In genomic region chr19:5225486-5226345, GRCh38 we compare ENCODE assay signal across 8 cellular contexts.
DNase-seq lines count a peak whose midpoint lies in the region; ATAC-seq and TF ChIP-seq lines count a peak whose summit lies in the region.

No MANE protein-coding gene starts in this region.

- TF ChIP-seq CTCF in heart left ventricle (IDR thresholded peaks at IDR 0.05) (peak in 11 of 12 donors; percentile 13 to 51 (median 29)), heart right ventricle (IDR thresholded peaks at IDR 0.05) (peak in 8 of 9 donors; percentile 10 to 50 (median 40))

- ATAC-seq in heart left ventricle (peak in 1 of 4 donors; percentile 32), heart right ventricle (peak in 4 of 8 donors; percentile 9 to 25 (median 16)), GM21786 (IDR thresholded peaks at IDR 0.05; ENCODE audit: unreplicated experiment) (no peak)

- intact Hi-C loops in heart left ventricle (cut with DNase I) (no loop called here), cardiac septum (cut with DNase I) (no loop called here), heart right ventricle (cut with DNase I) (no loop called here)

- TF ChIP-seq POLR2A in heart left ventricle (IDR thresholded peaks at IDR 0.05), result no peak

- peaks cover 0 to 29% (median 4%) of the 10 kb centered on the region in 9 donors for H3K36me3 ChIP-seq in heart left ventricle
- H3K36me3 ChIP-seq in heart right ventricle, result peaks cover 0 to 31% (median 0%) of the 10 kb centered on the region in 9 donors
- H3K36me3 ChIP-seq in effector memory CD4-positive, alpha-beta T cell (ENCODE audit: control insufficient read depth, insufficient read depth, low read length), result no peaks in the 10 kb centered on the region

- 78 to 83% (median 78%) methylated on average over 28 of the region's 28 CpGs for WGBS in heart left ventricle, 4 donors
- 82% methylated on average over 28 of the region's 28 CpGs for WGBS in heart right ventricle, 2 donors

- H3K4me1 ChIP-seq in heart left ventricle, result peaks cover 0 to 7% (median 0%) of the 10 kb centered on the region in 12 donors
- H3K4me1 ChIP-seq in heart right ventricle, result peaks cover 0 to 4% (median 0%) of the 10 kb centered on the region in 9 donors
- no peaks in the 10 kb centered on the region for H3K4me1 ChIP-seq in effector memory CD4-positive, alpha-beta T cell (ENCODE audit: control insufficient read depth, insufficient read depth, low read length, poor library complexity, severe bottlenecking)

- peaks cover 0 to 7% (median 0%) of the 10 kb centered on the region in 9 donors for H3K27me3 ChIP-seq in heart left ventricle
- peaks cover 0 to 19% (median 0%) of the 10 kb centered on the region in 7 donors for H3K27me3 ChIP-seq in heart right ventricle
- H3K27me3 ChIP-seq in effector memory CD4-positive, alpha-beta T cell (replicated peaks; ENCODE audit: control insufficient read depth, insufficient read depth, low read length, poor library complexity, severe bottlenecking), result peaks cover 2% of the 10 kb centered on the region

- DNase-seq in heart left ventricle, result no peak
- DNase-seq in cardiac septum (ENCODE audit: low spot score), result no peak
- DNase-seq in UCSD-AML1 (lab: John Stamatoyannopoulos, UW; ENCODE audit: unreplicated experiment), result peak; percentile 15
- DNase-seq in heart right ventricle, result no peak
- no peak for DNase-seq in SHP77 (lab: John Stamatoyannopoulos, UW)
- DNase-seq in effector memory CD4-positive, alpha-beta T cell, result no peak
- DNase-seq in HuH-7.5 (ENCODE audit: low spot score), result no peak

- H3K27ac ChIP-seq in heart left ventricle (no peak overlapping the region), heart right ventricle (no peak overlapping the region)
- no peak overlapping the region for H3K27ac ChIP-seq in effector memory CD4-positive, alpha-beta T cell (ENCODE audit: insufficient read depth, low read length, poor library complexity, severe bottlenecking)

- H3K9me3 ChIP-seq in heart left ventricle, result no peaks in the 10 kb centered on the region
- no peaks in the 10 kb centered on the region for H3K9me3 ChIP-seq in heart right ventricle
- H3K9me3 ChIP-seq in effector memory CD4-positive, alpha-beta T cell (ENCODE audit: control insufficient read depth, low read length), result no peaks in the 10 kb centered on the region

- no peak overlapping the region for H3K4me3 ChIP-seq in heart left ventricle
- H3K4me3 ChIP-seq in heart right ventricle, result no peak overlapping the region
- no peak overlapping the region for H3K4me3 ChIP-seq in effector memory CD4-positive, alpha-beta T cell (ENCODE audit: insufficient read depth, low read depth, low read length, poor library complexity, severe bottlenecking)
